In genomic region chr4:39456946-39457763, GRCh38 we compare ENCODE assay signal across 1 cellular context.
TF ChIP-seq lines count a peak whose summit lies in the region.

No MANE protein-coding gene starts in this region.

TF ChIP-seq in GM12878, 131 proteins besides CTCF, POLR2A, EP300 and RAD21:
- no peak for TF ChIP-seq NFYA (IDR thresholded peaks at IDR 0.05; ENCODE audit: borderline replicate concordance, low read depth, low read length)
- TF ChIP-seq SIN3A (IDR thresholded peaks at IDR 0.05; ENCODE audit: low read depth, low read length): no peak
- no peak for TF ChIP-seq KDM1A (IDR thresholded peaks at IDR 0.05; ENCODE audit: borderline replicate concordance)
- TF ChIP-seq RUNX3 (IDR thresholded peaks at IDR 0.05; ENCODE audit: low read length): no peak
- no peak for TF ChIP-seq RB1 (IDR thresholded peaks at IDR 0.05; ENCODE audit: borderline replicate concordance)
- TF ChIP-seq NFIC (IDR thresholded peaks at IDR 0.05; ENCODE audit: low read depth, low read length): no peak
- TF ChIP-seq MYC (IDR thresholded peaks at IDR 0.05; ENCODE audit: insufficient read depth, insufficient read length, insufficient replicate concordance, low read length, severe bottlenecking): no peak
- TF ChIP-seq EZH2 (IDR thresholded peaks at IDR 0.05; ENCODE audit: borderline replicate concordance, control insufficient read depth, low read depth, low read length): no peak
- TF ChIP-seq NBN (IDR thresholded peaks at IDR 0.05): no peak
- TF ChIP-seq HDAC2 (IDR thresholded peaks at IDR 0.05): no peak
- TF ChIP-seq LARP7 (IDR thresholded peaks at IDR 0.05): no peak
- TF ChIP-seq ZBTB4 (CRISPR knock-in tag; IDR thresholded peaks at IDR 0.05): no peak
- TF ChIP-seq YY1 (IDR thresholded peaks at IDR 0.05; ENCODE audit: low read depth, low read length): no peak
- TF ChIP-seq NR2C2 (IDR thresholded peaks at IDR 0.05; ENCODE audit: borderline replicate concordance, control insufficient read depth, insufficient read length, low read depth): no peak
- no peak for TF ChIP-seq BCL11A (IDR thresholded peaks at IDR 0.05; ENCODE audit: low read depth, low read length)
- TF ChIP-seq, protein P1, sequence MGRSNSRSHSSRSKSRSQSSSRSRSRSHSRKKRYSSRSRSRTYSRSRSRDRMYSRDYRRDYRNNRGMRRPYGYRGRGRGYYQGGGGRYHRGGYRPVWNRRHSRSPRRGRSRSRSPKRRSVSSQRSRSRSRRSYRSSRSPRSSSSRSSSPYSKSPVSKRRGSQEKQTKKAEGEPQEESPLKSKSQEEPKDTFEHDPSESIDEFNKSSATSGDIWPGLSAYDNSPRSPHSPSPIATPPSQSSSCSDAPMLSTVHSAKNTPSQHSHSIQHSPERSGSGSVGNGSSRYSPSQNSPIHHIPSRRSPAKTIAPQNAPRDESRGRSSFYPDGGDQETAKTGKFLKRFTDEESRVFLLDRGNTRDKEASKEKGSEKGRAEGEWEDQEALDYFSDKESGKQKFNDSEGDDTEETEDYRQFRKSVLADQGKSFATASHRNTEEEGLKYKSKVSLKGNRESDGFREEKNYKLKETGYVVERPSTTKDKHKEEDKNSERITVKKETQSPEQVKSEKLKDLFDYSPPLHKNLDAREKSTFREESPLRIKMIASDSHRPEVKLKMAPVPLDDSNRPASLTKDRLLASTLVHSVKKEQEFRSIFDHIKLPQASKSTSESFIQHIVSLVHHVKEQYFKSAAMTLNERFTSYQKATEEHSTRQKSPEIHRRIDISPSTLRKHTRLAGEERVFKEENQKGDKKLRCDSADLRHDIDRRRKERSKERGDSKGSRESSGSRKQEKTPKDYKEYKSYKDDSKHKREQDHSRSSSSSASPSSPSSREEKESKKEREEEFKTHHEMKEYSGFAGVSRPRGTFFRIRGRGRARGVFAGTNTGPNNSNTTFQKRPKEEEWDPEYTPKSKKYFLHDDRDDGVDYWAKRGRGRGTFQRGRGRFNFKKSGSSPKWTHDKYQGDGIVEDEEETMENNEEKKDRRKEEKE (IDR thresholded peaks at IDR 0.05): no peak
- no peak for TF ChIP-seq USF1 (IDR thresholded peaks at IDR 0.05; ENCODE audit: borderline replicate concordance, extremely low read length, insufficient read depth, low read depth, low read length)
- TF ChIP-seq SUPT20H (IDR thresholded peaks at IDR 0.05; ENCODE audit: borderline replicate concordance, control insufficient read depth, low read depth, low read length): no peak
- TF ChIP-seq ZNF622 (IDR thresholded peaks at IDR 0.05): no peak
TF ChIP-seq in GM12878: peak in this region for 0.
